18 cellular contexts compared by ENCODE assay signal in genomic region chr6:107543567-107543966, GRCh38. TPM values are rescaled to one million over a fixed set of nuclear protein-coding genes. Genes with fewer than 3 reads are reported as not detected.
DNase-seq lines count a peak whose midpoint lies in the region; ATAC-seq and TF ChIP-seq lines count a peak whose summit lies in the region.
"Had no signal": no experiment of that assay in that cellular context is flagged by ENCODE, and none has a peak within 500 bp of the region (broad histone marks: within the 10 kb centered on the region; RNA-seq: fewer than 3 reads in every experiment).

No MANE protein-coding gene starts in this region.

- peak overlapping the region; percentile 57 for H3K27ac ChIP-seq in left ventricle myocardium inferior (replicated peaks)
- peak overlapping the region; percentile 19 to 64 (median 49) for H3K27ac ChIP-seq in gastrocnemius medialis
- H3K27ac ChIP-seq: 22Rv1, A549, C4-2B had no signal

- H3K36me3 ChIP-seq in left ventricle myocardium inferior: no peaks in the 10 kb centered on the region
- H3K36me3 ChIP-seq in gastrocnemius medialis: no peaks in the 10 kb centered on the region

- peak; percentile 8 for DNase-seq in NCI-H82 (lab: John Stamatoyannopoulos, UW)
- no peak for DNase-seq in NCI-H82 treated with DMSO at 0.1 percent for 48 hours (lab: John Stamatoyannopoulos, UW; ENCODE audit: unreplicated experiment)
- no peak for DNase-seq in left ventricle myocardium inferior
- DNase-seq in myocyte (ENCODE audit: low read depth): peak; percentile 48
- no peak for DNase-seq in gastrocnemius medialis
- no peak for DNase-seq in KG1 (lab: John Stamatoyannopoulos, UW)
- DNase-seq: AML-193; CD4-positive, alpha-beta T cell; DMS153; DMS79; GDM1; H9 had no signal

- TF ChIP-seq CTCF in left ventricle myocardium inferior (IDR thresholded peaks at IDR 0.05; ENCODE audit: borderline replicate concordance): no peak
- no peak for TF ChIP-seq CTCF in gastrocnemius medialis (IDR thresholded peaks at IDR 0.05 in 4 of 5, conservative IDR thresholded peaks at IDR 0.05 in 1 of 5)

- no peaks in the 10 kb centered on the region for H3K27me3 ChIP-seq in left ventricle myocardium inferior (ENCODE audit: low read depth)
- H3K27me3 ChIP-seq in gastrocnemius medialis: no peaks in the 10 kb centered on the region

- TF ChIP-seq POLR2A in gastrocnemius medialis (IDR thresholded peaks at IDR 0.05): no peak

- in situ Hi-C loops in gastrocnemius medialis (cut with MboI; ENCODE audit: low sequenced_read_pairs in 4 of 4): no loop called here

- H3K4me3 ChIP-seq in left ventricle myocardium inferior (no peak overlapping the region), gastrocnemius medialis (no peak overlapping the region)
- H3K4me3 ChIP-seq: A549 had no signal

- H3K4me1 ChIP-seq in left ventricle myocardium inferior: peaks cover 65% of the 10 kb centered on the region
- peaks cover 38 to 41% of the 10 kb centered on the region in 2 donors for H3K4me1 ChIP-seq in gastrocnemius medialis

- intact Hi-C loops in left ventricle myocardium inferior (cut with micrococcal nuclease) (no loop called here), gastrocnemius medialis (cut with DNase I; ENCODE audit: low total_unique reads) (loop anchor here (5.0 kb wide), 1 partner anchor 51 kb away; the partner anchor contains the start of gene SOBP)

- H3K9me3 ChIP-seq in left ventricle myocardium inferior (replicated peaks) (no peaks in the 10 kb centered on the region), gastrocnemius medialis (no peaks in the 10 kb centered on the region)
- H3K9me3 ChIP-seq: A549 had no signal

- ATAC-seq in gastrocnemius medialis (no peak), GM21737 (IDR thresholded peaks at IDR 0.05; ENCODE audit: unreplicated experiment) (no peak), GM18517 (IDR thresholded peaks at IDR 0.05; ENCODE audit: unreplicated experiment) (no peak)
- ATAC-seq: A549 had no signal

RNA-seq across cellular contexts. Expression of gene SOBP, which starts 53.6 kb away (rescaled TPM):
- 22.9 TPM for total RNA-seq in left ventricle myocardium inferior
- 0.21 and 0.42 TPM in 2 replicates for total RNA-seq in myocyte
- 2.3 TPM for polyA plus RNA-seq in myocyte (2012)
- 10 to 100 TPM in 3 of 4 donors, 1 to 10 TPM in 1; 3.8 to 32.5 (median 19.4) TPM for total RNA-seq in gastrocnemius medialis
- polyA plus RNA-seq: BJ had no signal

Comparison
In these comparisons a context has a peak if more than half of its experiments do, and no peak if none do; other contexts are left out.
1. DNase-seq: peak in NCI-H82 (single experiment) and myocyte (single experiment); none in NCI-H82 treated with DMSO at 0.1 percent for 48 hours (single experiment), left ventricle myocardium inferior (single experiment), gastrocnemius medialis (0 of 2) and KG1 (single experiment).